In genomic region chr5:71972777-71973473, GRCh38 we compare ENCODE assay signal across 26 cellular contexts.
A peak's percentile ranks its signal among the peaks of the same experiment; 100 is the strongest.
DNase-seq lines count a peak whose midpoint lies in the region; ATAC-seq and TF ChIP-seq lines count a peak whose summit lies in the region.
"Had no signal": no experiment of that assay in that cellular context is flagged by ENCODE, and none has a peak within 500 bp of the region (broad histone marks: within the 10 kb centered on the region; RNA-seq: fewer than 3 reads in every experiment).

No MANE protein-coding gene starts in this region.

- H3K4me3 ChIP-seq in coronary artery (no peak overlapping the region), right atrium auricular region (no peak overlapping the region), tibial nerve (no peak overlapping the region), hepatocyte (no peak overlapping the region), colonic mucosa (no peak overlapping the region)
- H3K4me3 ChIP-seq: GM12878 had no signal

- H3K9me3 ChIP-seq in right atrium auricular region (no peaks in the 10 kb centered on the region), tibial nerve (no peaks in the 10 kb centered on the region), hepatocyte (ENCODE audit: low read depth) (no peaks in the 10 kb centered on the region), colonic mucosa (no peaks in the 10 kb centered on the region)
- H3K9me3 ChIP-seq: Caco-2, SK-N-SH had no signal

- H3K9ac ChIP-seq in colonic mucosa (ENCODE audit: low read depth in 2 of 2, low read length in 2 of 2): no peak overlapping the region
- H3K9ac ChIP-seq: SK-N-SH had no signal

- peak; percentile 14 for ATAC-seq in sciatic nerve
- ATAC-seq: activated naive CD8-positive, alpha-beta T cell treated with anti-CD3 and anti-CD28 coated beads, Interleukin-2, amount 50 U/mL, for 24 hours; GM12878; natural killer cell; T-helper 17 cell had no signal

- H4K20me1 ChIP-seq in hepatocyte (ENCODE audit: insufficient read depth, poor library complexity, severe bottlenecking): no peaks in the 10 kb centered on the region

- TF ChIP-seq EP300 in tibial nerve (IDR thresholded peaks at IDR 0.05): no peak

- peak overlapping the region; percentile 56 to 73 for H3K27ac ChIP-seq in coronary artery
- peak overlapping the region; percentile 59 to 75 for H3K27ac ChIP-seq in right atrium auricular region
- H3K27ac ChIP-seq in tibial nerve: peak overlapping the region in 3 of 4 donors; percentile 15 to 84 (median 70)
- H3K27ac ChIP-seq in hepatocyte: no peak overlapping the region
- no peak overlapping the region for H3K27ac ChIP-seq in colonic mucosa
- H3K27ac ChIP-seq: brain microvascular endothelial cell had no signal

- no peaks in the 10 kb centered on the region for H3K36me3 ChIP-seq in right atrium auricular region
- H3K36me3 ChIP-seq in tibial nerve: no peaks in the 10 kb centered on the region
- no peaks in the 10 kb centered on the region for H3K36me3 ChIP-seq in hepatocyte (replicated peaks; ENCODE audit: insufficient read depth, low read depth)
- no peaks in the 10 kb centered on the region for H3K36me3 ChIP-seq in colonic mucosa
- H3K36me3 ChIP-seq: brain microvascular endothelial cell had no signal

- TF ChIP-seq CTCF in coronary artery (IDR thresholded peaks at IDR 0.05) (no peak), right atrium auricular region (IDR thresholded peaks at IDR 0.05) (no peak), tibial nerve (IDR thresholded peaks at IDR 0.05) (no peak), hepatocyte (IDR thresholded peaks at IDR 0.05; ENCODE audit: poor library complexity) (no peak), colonic mucosa (IDR thresholded peaks at IDR 0.05) (no peak)

- WGBS in tibial nerve, 2 donors: 77 to 79% methylated on average over 8 of the region's 8 CpGs
- WGBS in hepatocyte (ENCODE audit: low lambda C conversion rate, missing lambda C conversion rate): 62% methylated on average over 8 of the region's 8 CpGs

- no peak overlapping the region for H3K4me2 ChIP-seq in hepatocyte
- H3K4me2 ChIP-seq: SK-N-SH had no signal

- no peaks in the 10 kb centered on the region for H3K79me2 ChIP-seq in hepatocyte

- H2AFZ ChIP-seq in hepatocyte: no peak overlapping the region

- intact Hi-C loops in sciatic nerve (cut with DNase I) (no loop called here), colonic mucosa (cut with DNase I) (no loop called here)

- no peaks in the 10 kb centered on the region for H3K9me2 ChIP-seq in hepatocyte (replicated peaks; ENCODE audit: insufficient read depth)
- H3K9me2 ChIP-seq: SK-N-SH had no signal

- DNase-seq in coronary artery (ENCODE audit: low spot score) (no peak), right atrium auricular region (ENCODE audit: low spot score) (no peak), sciatic nerve (ENCODE audit: low spot score) (no peak), tibial nerve (ENCODE audit: low spot score in 2 of 2) (no peak), hepatocyte (ENCODE audit: low spot score) (no peak), colonic mucosa (no peak), NCI-H2029 treated with DMSO at 0.1 percent for 48 hours (lab: John Stamatoyannopoulos, UW) (no peak)
- DNase-seq: activated CD4-positive, alpha-beta T cell treated with anti-CD3 and anti-CD28 coated beads for 4 hours; activated CD8-positive, alpha-beta memory T cell treated with anti-CD3 and anti-CD28 coated beads for 24 hours; activated gamma-delta T cell treated with Interleukin-2 at 50 U/mL for 16 hours; activated naive CD8-positive, alpha-beta T cell treated with anti-CD3 and anti-CD28 coated beads, Interleukin-2, amount 50 U/mL, for 24 hours; activated T-cell treated with anti-CD3 and anti-CD28 coated beads, Interleukin-2, amount 50 U/mL, for 24 hours; brain microvascular endothelial cell; C1 segment of cervical spinal cord; cortex of kidney; endodermal cell; H9; kidney glomerular epithelial cell; mesendoderm; natural killer cell; NCI-H187; NCI-H748 treated with DMSO at 0.1 percent for 48 hours; SK-N-SH; T-helper 17 cell had no signal

- H3K27me3 ChIP-seq in right atrium auricular region (no peaks in the 10 kb centered on the region), tibial nerve (no peaks in the 10 kb centered on the region), hepatocyte (no peaks in the 10 kb centered on the region), colonic mucosa (no peaks in the 10 kb centered on the region)
- H3K27me3 ChIP-seq: brain microvascular endothelial cell had no signal

- H3K4me1 ChIP-seq in right atrium auricular region (peaks cover 0 to 32% of the 10 kb centered on the region in 2 donors), tibial nerve (peaks cover 0 to 18% (median 5%) of the 10 kb centered on the region in 4 donors), hepatocyte (ENCODE audit: insufficient read depth) (peaks cover 5% of the 10 kb centered on the region), colonic mucosa (no peaks in the 10 kb centered on the region)
- H3K4me1 ChIP-seq: Caco-2 had no signal

- TF ChIP-seq POLR2A in tibial nerve (IDR thresholded peaks at IDR 0.05): no peak

Comparison
In these comparisons a context has a peak if more than half of its experiments do, and no peak if none do; other contexts are left out.
1. H3K27ac ChIP-seq: peak in coronary artery (2 of 2), right atrium auricular region (2 of 2) and tibial nerve (3 of 4); none in hepatocyte (single experiment) and colonic mucosa (single experiment).